ENCODE assay signal across 1 cellular context in the genomic region with DNA sequence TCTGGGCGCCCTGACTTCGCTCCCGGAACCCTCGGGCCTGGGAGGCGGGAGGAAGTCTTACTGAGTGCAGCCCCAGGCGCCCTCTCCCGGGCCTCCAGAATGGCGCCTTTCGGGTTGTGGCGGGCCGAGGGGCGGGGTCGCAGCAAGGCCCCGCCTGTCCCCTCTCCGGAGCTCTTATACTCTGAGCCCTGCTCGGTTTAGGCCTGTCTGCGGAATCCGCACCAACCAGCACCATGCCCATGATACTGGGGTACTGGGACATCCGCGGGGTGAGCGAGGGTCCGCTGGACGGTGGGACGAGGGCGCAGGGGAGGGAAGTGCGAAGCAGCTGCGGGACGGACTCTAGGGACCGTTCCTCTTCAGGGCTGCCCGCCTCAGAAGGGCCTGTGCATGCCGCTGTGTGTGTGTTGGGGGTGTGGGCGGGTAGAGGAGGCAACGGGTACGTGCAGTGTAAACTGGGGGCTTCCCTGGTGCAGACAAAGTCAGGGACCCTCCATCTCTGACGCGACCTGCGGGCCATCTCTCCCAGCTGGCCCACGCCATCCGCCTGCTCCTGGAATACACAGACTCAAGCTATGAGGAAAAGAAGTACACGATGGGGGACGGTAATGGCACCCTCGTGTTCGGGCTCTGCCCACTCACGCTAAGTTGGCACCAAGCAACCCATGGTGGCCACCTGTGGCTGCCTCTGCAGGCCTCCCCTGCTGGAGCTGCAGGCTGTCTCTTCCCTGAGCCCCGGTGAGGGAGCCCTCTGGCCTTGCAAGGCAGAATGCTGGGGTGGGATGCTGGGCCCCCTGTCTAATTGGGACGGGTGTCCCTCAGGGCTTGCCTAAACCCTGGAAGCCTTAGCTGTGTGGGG.
TF ChIP-seq lines count a peak whose summit lies in the region.

GSTM1 (plus strand) TSS at position 177 of the 859 bp plus-strand sequence; CDS start at position 234, 57 bp downstream.

TF ChIP-seq in GM23338, 12 proteins besides CTCF, POLR2A, EP300 and RAD21 (continued from another document):
- no peak for TF ChIP-seq ZNF462 (CRISPR knock-in tag; IDR thresholded peaks at IDR 0.05)
- no peak for TF ChIP-seq STAT1 (IDR thresholded peaks at IDR 0.05; ENCODE audit: unreplicated experiment)
- no peak for TF ChIP-seq REST (IDR thresholded peaks at IDR 0.05; ENCODE audit: unreplicated experiment)
- no peak for TF ChIP-seq ZNF114 (CRISPR knock-in tag; IDR thresholded peaks at IDR 0.05)
- no peak for TF ChIP-seq EZH2phosphoT487 (IDR thresholded peaks at IDR 0.05; ENCODE audit: unreplicated experiment)
- TF ChIP-seq POLR2AphosphoS5 (IDR thresholded peaks at IDR 0.05; ENCODE audit: low read depth): no peak
- TF ChIP-seq JUNB (IDR thresholded peaks at IDR 0.05; ENCODE audit: unreplicated experiment): no peak
- TF ChIP-seq CREB1 (CRISPR knock-in tag; IDR thresholded peaks at IDR 0.05; ENCODE audit: low read depth): no peak
- TF ChIP-seq EZH2 (IDR thresholded peaks at IDR 0.05; ENCODE audit: low read depth, unreplicated experiment): no peak
